ENCODE assay signal across 24 cellular contexts in genomic region chr5:154112255-154112654, GRCh38.
A peak's percentile ranks its signal among the peaks of the same experiment; 100 is the strongest.
DNase-seq lines count a peak whose midpoint lies in the region; ATAC-seq and TF ChIP-seq lines count a peak whose summit lies in the region.
"Had no signal": no experiment of that assay in that cellular context is flagged by ENCODE, and none has a peak within 500 bp of the region (broad histone marks: within the 10 kb centered on the region; RNA-seq: fewer than 3 reads in every experiment).

No MANE protein-coding gene starts in this region.

- DNase-seq in GM10248 (ENCODE audit: extremely low spot score) (peak; percentile 35), GM19238 (ENCODE audit: insufficient read length, low spot score) (peak; percentile 23), NCI-H345 treated with DMSO at 0.1 percent for 48 hours (lab: John Stamatoyannopoulos, UW; ENCODE audit: unreplicated experiment) (no peak), sigmoid colon (no peak)
- DNase-seq in stimulated activated CD4-positive, alpha-beta T cell treated with anti-CD3 and anti-CD28 coated beads, Interleukin-4, amount 100 ng/mL, for 4 hours, result no peak
- no peak for DNase-seq in NK-92 treated with Interleukin-12 subunit alpha and Interleukin-12 subunit beta, amount 100 ng/mL, for 24 hours (lab: John Stamatoyannopoulos, UW)
- DNase-seq: CD8-positive, alpha-beta memory T cell; dorsolateral prefrontal cortex; esophagus squamous epithelium; GF-D8; head of caudate nucleus; kidney; midbrain; NCI-H146; NCI-H69; stimulated activated naive B cell treated with anti-CD40 and anti-IgM and Interleukin-4, amounts not matched to agents 10 μg/mL and 1 μg/mL and 100 μg/mL, for 72 hours; SW 1271; uterus; WERI-Rb-1 had no signal

- intact Hi-C loops in sigmoid colon (cut with DNase I), result no loop called here

- CTCF ChIA-PET in GM10248 (lab: Yijun Ruan, JAX), result interaction anchor here (0.8 to 2.5 kb wide), 6 partner anchors 9 to 45 kb away, joined by 3 to 6 read pairs (median 3); no protein-coding TSS in a partner anchor

- H3K9me3 ChIP-seq in sigmoid colon, result no peaks in the 10 kb centered on the region
- H3K9me3 ChIP-seq: esophagus squamous epithelium, HAP-1, neutrophil, uterus had no signal

- TF ChIP-seq POLR2A in sigmoid colon (IDR thresholded peaks at IDR 0.05), result no peak

- no peak for TF ChIP-seq CTCF in GM10248 (IDR thresholded peaks at IDR 0.05; ENCODE audit: control extremely low read depth, extremely low read depth, low read depth, missing control alignments)
- no peak for TF ChIP-seq CTCF in sigmoid colon (IDR thresholded peaks at IDR 0.05)

- no peaks in the 10 kb centered on the region for H3K4me1 ChIP-seq in sigmoid colon
- H3K4me1 ChIP-seq: esophagus squamous epithelium, HAP-1, uterus had no signal

- H3K4me3 ChIP-seq in sigmoid colon, result no peak overlapping the region
- H3K4me3 ChIP-seq: dorsolateral prefrontal cortex, esophagus squamous epithelium, HAP-1, K562, uterus had no signal

- TF ChIP-seq EP300 in sigmoid colon (IDR thresholded peaks at IDR 0.05), result no peak

- no peaks in the 10 kb centered on the region for H3K27me3 ChIP-seq in sigmoid colon
- H3K27me3 ChIP-seq: dorsolateral prefrontal cortex, esophagus squamous epithelium, uterus had no signal

- peak; percentile 76 for ATAC-seq in GM21723 (IDR thresholded peaks at IDR 0.05; ENCODE audit: unreplicated experiment)
- ATAC-seq in HG03196 (IDR thresholded peaks at IDR 0.05; ENCODE audit: unreplicated experiment), result peak; percentile 74
- ATAC-seq: K562; stimulated activated naive B cell treated with anti-CD40 and anti-IgM and Interleukin-4, amounts not matched to agents 10 μg/mL and 1 μg/mL and 100 μg/mL, for 72 hours had no signal

- H3K27ac ChIP-seq in sigmoid colon, result no peak overlapping the region
- H3K27ac ChIP-seq: dorsolateral prefrontal cortex, esophagus squamous epithelium, neutrophil, uterus, WERI-Rb-1 had no signal

- POLR2A ChIA-PET in GM10248 (lab: Yijun Ruan, JAX), result no interaction called here

- no peaks in the 10 kb centered on the region for H3K36me3 ChIP-seq in sigmoid colon
- H3K36me3 ChIP-seq: esophagus squamous epithelium, HAP-1, neutrophil, uterus, WERI-Rb-1 had no signal

Comparison
In these comparisons a context has a peak if more than half of its experiments do, and no peak if none do; other contexts are left out.
1. DNase-seq: peak in GM10248 (single experiment) and GM19238 (single experiment); none in NCI-H345 treated with DMSO at 0.1 percent for 48 hours (single experiment), sigmoid colon (single experiment), stimulated activated CD4-positive, alpha-beta T cell treated with anti-CD3 and anti-CD28 coated beads, Interleukin-4, amount 100 ng/mL, for 4 hours (0 of 2) and NK-92 treated with Interleukin-12 subunit alpha and Interleukin-12 subunit beta, amount 100 ng/mL, for 24 hours (single experiment).